Comparison of ENCODE assay signal across 8 cellular contexts in the genomic region with DNA sequence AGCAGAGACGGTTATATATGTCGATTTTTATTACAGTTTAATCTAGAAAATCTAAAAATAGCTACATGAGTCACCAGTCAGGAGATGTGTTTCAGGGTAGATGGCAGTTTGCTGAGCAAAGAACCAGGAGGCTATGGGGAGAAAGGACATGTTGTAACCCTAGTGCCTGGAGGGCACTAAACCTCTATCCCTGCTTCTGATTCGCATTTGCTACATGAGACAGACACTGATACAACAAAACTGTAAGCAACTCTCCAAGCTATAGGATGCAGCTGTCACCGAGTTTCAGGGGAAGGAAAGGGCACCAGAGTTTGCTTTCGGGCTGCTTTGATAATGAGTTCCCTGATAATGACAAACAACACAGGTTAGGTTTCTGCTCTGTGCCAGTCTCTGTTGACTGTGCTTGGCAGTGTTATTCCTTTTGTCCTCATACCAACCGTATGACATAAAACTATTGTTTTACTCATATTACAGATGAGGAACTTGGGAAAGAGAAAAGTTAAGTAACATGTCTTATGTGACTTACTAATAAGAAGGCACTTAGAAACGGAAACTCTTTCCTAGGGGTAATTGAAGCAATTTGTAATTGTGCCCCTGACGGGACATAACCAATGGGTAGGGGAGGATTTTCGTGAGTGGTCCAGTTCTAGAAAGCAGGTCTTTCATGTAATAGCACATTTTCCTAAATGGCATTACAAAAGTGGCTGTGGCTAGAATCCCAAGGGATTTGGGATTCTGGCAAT. TPM values are rescaled to one million over a fixed set of nuclear protein-coding genes. Genes with fewer than 3 reads are reported as not detected.
DNase-seq lines count a peak whose midpoint lies in the region; ATAC-seq lines count a peak whose summit lies in the region.

No MANE protein-coding gene starts in this region.

- no peaks in the 10 kb centered on the region for H3K4me1 Mint-ChIP-seq in activated CD8-positive, alpha-beta T cell treated with anti-CD3 and anti-CD28 coated beads, Interleukin-2, amount 10 ng/mL, durations not matched to agents 7 days and 5 days (ENCODE audit: low read depth)

- no peak overlapping the region for H3K27ac Mint-ChIP-seq in activated CD8-positive, alpha-beta T cell treated with anti-CD3 and anti-CD28 coated beads, Interleukin-2, amount 10 ng/mL, durations not matched to agents 7 days and 5 days

- H3K9me3 ChIP-seq in BLaER1 (no peaks in the 10 kb centered on the region), duodenal mucosa (ENCODE audit: control insufficient read depth in 1 of 2, low read length in 2 of 2) (no peaks in the 10 kb centered on the region), muscle layer of duodenum (ENCODE audit: control insufficient read depth in 1 of 2, low read length in 2 of 2) (no peaks in the 10 kb centered on the region)

- ATAC-seq in HG03175 (IDR thresholded peaks at IDR 0.05; ENCODE audit: unreplicated experiment), result no peak
- no peak for ATAC-seq in activated CD8-positive, alpha-beta T cell treated with anti-CD3 and anti-CD28 coated beads, Interleukin-2, amount 10 ng/mL, durations not matched to agents 7 days and 5 days

- H3K36me3 ChIP-seq in BLaER1 (no peaks in the 10 kb centered on the region), duodenal mucosa (ENCODE audit: control insufficient read depth in 1 of 2, insufficient read depth in 2 of 2, low read length in 2 of 2) (no peaks in the 10 kb centered on the region), muscle layer of duodenum (ENCODE audit: control insufficient read depth in 1 of 2, insufficient read depth in 2 of 2, low read length in 2 of 2) (no peaks in the 10 kb centered on the region)

- H3K9ac ChIP-seq in BLaER1, result 0 out of 2 replicates have a peak overlapping the region, but pooled peaks have one; percentile 4
- no peak overlapping the region for H3K9ac ChIP-seq in duodenal mucosa (ENCODE audit: low read depth in 1 of 2, low read length in 2 of 2)

- H3K4me2 ChIP-seq in BLaER1, result peak overlapping the region; percentile 75

- DNase-seq in NCI-H2171 treated with DMSO at 0.1 percent for 48 hours (lab: John Stamatoyannopoulos, UW), result peak; percentile 84
- no peak for DNase-seq in stimulated activated CD4-positive, alpha-beta T cell treated with anti-CD3 and anti-CD28 coated beads, Interleukin-2, amount 100 ng/mL, for 48 hours
- no peak for DNase-seq in stimulated activated naive CD4-positive, alpha-beta T cell treated with Interleukin-2 at 50 U/mL for 16 hours (lab: John Stamatoyannopoulos, UW)
- DNase-seq in activated CD8-positive, alpha-beta T cell treated with anti-CD3 and anti-CD28 coated beads, Interleukin-2, amount 10 ng/mL, durations not matched to agents 7 days and 5 days, result no peak

- no peaks in the 10 kb centered on the region for H3K27me3 ChIP-seq in BLaER1
- no peaks in the 10 kb centered on the region for H3K27me3 ChIP-seq in duodenal mucosa (ENCODE audit: control insufficient read depth in 1 of 2, insufficient read depth in 2 of 2, low read length in 2 of 2)
- H3K27me3 ChIP-seq in muscle layer of duodenum (ENCODE audit: low read depth, low read length), result no peaks in the 10 kb centered on the region

- CTCF ChIA-PET in activated CD8-positive, alpha-beta T cell treated with anti-CD3 and anti-CD28 coated beads, Interleukin-2, amount 10 ng/mL, durations not matched to agents 7 days and 5 days (lab: Charles Lee), result no interaction called here

- peaks cover 3% of the 10 kb centered on the region for H3K27me3 Mint-ChIP-seq in activated CD8-positive, alpha-beta T cell treated with anti-CD3 and anti-CD28 coated beads, Interleukin-2, amount 10 ng/mL, durations not matched to agents 7 days and 5 days (ENCODE audit: low read depth)

- H4K20me1 ChIP-seq in BLaER1, result no peaks in the 10 kb centered on the region

- H3K4me1 ChIP-seq in BLaER1, result peaks cover 56% of the 10 kb centered on the region
- H3K4me1 ChIP-seq in duodenal mucosa (ENCODE audit: control insufficient read depth in 1 of 2, insufficient read depth in 2 of 2, low read length in 2 of 2), result peaks cover 29 to 42% of the 10 kb centered on the region in 2 donors
- peaks cover 22 to 34% of the 10 kb centered on the region in 2 donors for H3K4me1 ChIP-seq in muscle layer of duodenum (ENCODE audit: control insufficient read depth in 1 of 2, insufficient read depth in 2 of 2, low read length in 2 of 2)

- no peaks in the 10 kb centered on the region for H3K36me3 Mint-ChIP-seq in activated CD8-positive, alpha-beta T cell treated with anti-CD3 and anti-CD28 coated beads, Interleukin-2, amount 10 ng/mL, durations not matched to agents 7 days and 5 days (ENCODE audit: low read depth)

- H3K9me3 Mint-ChIP-seq in activated CD8-positive, alpha-beta T cell treated with anti-CD3 and anti-CD28 coated beads, Interleukin-2, amount 10 ng/mL, durations not matched to agents 7 days and 5 days (ENCODE audit: insufficient read depth), result no peaks in the 10 kb centered on the region

- peak overlapping the region; percentile 25; the same call in 1 of the 2 replicates for H3K27ac ChIP-seq in BLaER1
- peak overlapping the region; percentile 44 for H3K27ac ChIP-seq in duodenal mucosa (ENCODE audit: low read depth, low read length)
- peak overlapping the region; percentile 53 for H3K27ac ChIP-seq in muscle layer of duodenum (ENCODE audit: low read length)

- POLR2A ChIA-PET in activated CD8-positive, alpha-beta T cell treated with anti-CD3 and anti-CD28 coated beads, Interleukin-2, amount 10 ng/mL, durations not matched to agents 7 days and 5 days (lab: Charles Lee), result no interaction called here

- H3K4me3 ChIP-seq in BLaER1 (no peak overlapping the region), duodenal mucosa (ENCODE audit: low read depth in 1 of 2, low read length in 2 of 2) (peak overlapping the region in 1 of 2 donors; percentile 12), muscle layer of duodenum (ENCODE audit: low read depth in 1 of 2, low read length in 2 of 2) (no peak overlapping the region)

- no peak overlapping the region for H3K4me3 Mint-ChIP-seq in activated CD8-positive, alpha-beta T cell treated with anti-CD3 and anti-CD28 coated beads, Interleukin-2, amount 10 ng/mL, durations not matched to agents 7 days and 5 days

RNA-seq across cellular contexts. Expression of gene C1orf198, which starts 43.1 kb away (rescaled TPM):
- total RNA-seq in activated CD8-positive, alpha-beta T cell treated with anti-CD3 and anti-CD28 coated beads, Interleukin-2, amount 10 ng/mL, durations not matched to agents 7 days and 5 days, result 1 to 10 TPM; 2.5 to 2.6 TPM
